ENCODE assay signal across 17 cellular contexts in the genomic region with DNA sequence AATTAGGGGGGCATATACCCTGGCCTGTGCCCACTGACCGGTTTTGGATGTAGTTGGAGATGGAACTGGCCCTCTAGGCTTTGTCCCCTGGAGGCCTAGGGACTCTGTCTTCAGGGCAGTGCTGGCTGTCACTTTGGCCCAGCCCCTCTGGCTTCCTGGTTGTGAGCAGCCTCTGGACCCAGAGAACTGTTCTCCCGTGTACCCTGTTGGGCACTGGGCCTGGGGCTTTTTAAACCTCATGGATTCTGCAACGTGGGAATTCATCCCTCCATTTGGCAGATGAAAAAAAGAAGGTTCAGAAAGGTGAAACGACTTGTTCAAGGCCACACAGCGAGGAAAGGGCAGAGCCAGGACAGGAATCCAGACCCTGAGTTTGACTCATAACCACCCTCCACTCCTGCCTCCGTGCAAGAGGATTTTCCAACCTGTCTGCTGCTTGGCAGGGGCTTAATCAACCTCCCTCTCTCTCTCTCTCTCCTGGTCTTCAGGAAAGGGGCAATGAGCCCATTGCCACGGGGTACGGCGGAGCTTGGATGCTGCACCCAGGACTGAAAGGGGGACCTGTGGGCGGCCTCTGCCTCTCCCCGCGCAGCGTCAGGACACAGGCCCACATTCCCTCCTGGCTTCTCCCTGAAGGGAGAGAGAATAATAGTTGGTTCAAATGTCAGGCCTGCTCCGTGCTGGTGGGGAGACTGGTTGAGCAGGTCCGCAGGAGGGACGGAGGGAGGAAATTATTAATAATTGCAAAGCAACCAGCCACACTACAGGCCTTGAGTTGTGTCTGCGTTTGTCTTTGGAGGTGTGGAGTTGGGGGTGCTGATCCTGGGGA. TPM values are rescaled to one million over a fixed set of nuclear protein-coding genes. Genes with fewer than 3 reads are reported as not detected.
DNase-seq lines count a peak whose midpoint lies in the region; ATAC-seq and TF ChIP-seq lines count a peak whose summit lies in the region.
"Had no signal": no experiment of that assay in that cellular context is flagged by ENCODE, and none has a peak within 500 bp of the region (broad histone marks: within the 10 kb centered on the region; RNA-seq: fewer than 3 reads in every experiment).

No MANE protein-coding gene starts in this region.

- no peak overlapping the region for H3K9ac ChIP-seq in trophoblast cell (ENCODE audit: low read length)

- peak overlapping the region; percentile 86 for H3K18ac ChIP-seq in trophoblast cell (ENCODE audit: low read length)

- no peaks in the 10 kb centered on the region for H3K9me3 ChIP-seq in Caco-2
- H3K9me3 ChIP-seq in trophoblast cell (ENCODE audit: insufficient read depth, low read depth, low read length) = no peaks in the 10 kb centered on the region
- H3K9me3 ChIP-seq: colonic mucosa had no signal

- H2BK12ac ChIP-seq in trophoblast cell (ENCODE audit: low read length) = peak overlapping the region; percentile 87

- no peak for TF ChIP-seq CTCF in Caco-2 (IDR thresholded peaks at IDR 0.05; ENCODE audit: insufficient read depth in 1 of 2, low read depth in 1 of 2, low read length in 1 of 2, severe bottlenecking in 1 of 2, unreplicated experiment in 1 of 2)
- no peak for TF ChIP-seq CTCF in LNCaP clone FGC (IDR thresholded peaks at IDR 0.05; ENCODE audit: control insufficient read depth, extremely low read depth, insufficient read depth)

- DNase-seq in Caco-2 (peak in 1 of 2 experiments; percentile 54), LNCaP clone FGC (ENCODE audit: low read depth) (peak; percentile 13), trophoblast cell (peak; percentile 76 to 83), hippocampal formation (lab: John Stamatoyannopoulos, UW) (no peak), OCI-M2 (lab: John Stamatoyannopoulos, UW; ENCODE audit: unreplicated experiment) (no peak), T-helper 9 cell (no peak)
- DNase-seq: activated CD4-positive, alpha-beta T cell treated with anti-CD3 and anti-CD28 coated beads, Interleukin-2, amount 10 ng/mL, durations not matched to agents 7 days and 5 days; activated naive CD4-positive, alpha-beta T cell treated with anti-CD3 and anti-CD28 coated beads, Interleukin-2, amount 10 ng/mL, durations not matched to agents 7 days and 5 days; colonic mucosa; NCI-H187; OCI-M1; stimulated activated naive CD8-positive, alpha-beta T cell treated with anti-CD3 and anti-CD28 coated beads, Interleukin-15, amount 100 ng/mL, for 72 hours; T1000 had no signal

- no TSS peak for BruUV-seq in Caco-2 (replicated peaks; lab: Mats Ljungman, UMichigan)

- H3K4me3 ChIP-seq in Caco-2 (ENCODE audit: low read depth, low read length) (no peak overlapping the region), LNCaP clone FGC (ENCODE audit: low read depth, low read length) (no peak overlapping the region), trophoblast cell (ENCODE audit: low read depth, low read length) (no peak overlapping the region)
- H3K4me3 ChIP-seq: colonic mucosa, SK-N-MC had no signal

- no peaks in the 10 kb centered on the region for H3K27me3 ChIP-seq in Caco-2 (replicated peaks; ENCODE audit: control insufficient read depth, insufficient read depth, low read length)
- H3K27me3 ChIP-seq in trophoblast cell (ENCODE audit: insufficient read depth, low read length) = no peaks in the 10 kb centered on the region
- H3K27me3 ChIP-seq: colonic mucosa had no signal

- peak overlapping the region; percentile 32 for H3K4me2 ChIP-seq in trophoblast cell (ENCODE audit: low read length)

- H3K14ac ChIP-seq in trophoblast cell (ENCODE audit: low read length) = peak overlapping the region; percentile 83

- CTCF ChIA-PET in Caco-2 (lab: Charles Lee) = interaction anchor here (1.0 kb wide), 1 partner anchor 35 kb away, joined by 3 read pairs; no protein-coding TSS in a partner anchor

- peak overlapping the region; percentile 94 for H2BK120ac ChIP-seq in trophoblast cell (ENCODE audit: insufficient read depth, low read length, poor library complexity)

- POLR2A ChIA-PET in Caco-2 (lab: Charles Lee) = no interaction called here

- no peaks in the 10 kb centered on the region for H3K9me3 Mint-ChIP-seq in Caco-2 (ENCODE audit: unreplicated experiment)
- H3K9me3 Mint-ChIP-seq: activated CD4-positive, alpha-beta T cell treated with anti-CD3 and anti-CD28 coated beads, Interleukin-2, amount 10 ng/mL, durations not matched to agents 7 days and 5 days; activated naive CD4-positive, alpha-beta T cell treated with anti-CD3 and anti-CD28 coated beads, Interleukin-2, amount 10 ng/mL, durations not matched to agents 7 days and 5 days; natural killer cell treated with Interleukin-12 subunit alpha and Interleukin-12 subunit beta and Interleukin-15 and Interleukin-18, amount 100 ng/mL, for 72 hours; stimulated activated naive CD8-positive, alpha-beta T cell treated with anti-CD3 and anti-CD28 coated beads, Interleukin-15, amount 100 ng/mL, for 72 hours had no signal

- peak overlapping the region; percentile 97 for H4K91ac ChIP-seq in trophoblast cell (ENCODE audit: low read depth, low read length)

- peaks cover 20% of the 10 kb centered on the region for H3K4me1 Mint-ChIP-seq in Caco-2 (ENCODE audit: low read depth, unreplicated experiment)
- H3K4me1 Mint-ChIP-seq: activated naive CD4-positive, alpha-beta T cell treated with anti-CD3 and anti-CD28 coated beads, Interleukin-2, amount 10 ng/mL, durations not matched to agents 7 days and 5 days had no signal

- intact Hi-C loops in Caco-2 (cut with micrococcal nuclease; ENCODE audit: unreplicated experiment) = no loop called here

- peak overlapping the region; percentile 91 for H3K27ac ChIP-seq in trophoblast cell (ENCODE audit: low read depth, low read length)
- H3K27ac ChIP-seq: colonic mucosa, SK-N-MC had no signal

- H2AFZ ChIP-seq in trophoblast cell (ENCODE audit: insufficient read depth, low read length, poor library complexity) = peak overlapping the region; percentile 51

- peaks cover 43% of the 10 kb centered on the region for H3K79me1 ChIP-seq in trophoblast cell (ENCODE audit: low read length)

- ATAC-seq in esophagus mucosa = peak; percentile 50
- no peak for ATAC-seq in GM21723 (IDR thresholded peaks at IDR 0.05; ENCODE audit: unreplicated experiment)
- ATAC-seq: natural killer cell treated with Interleukin-12 subunit alpha and Interleukin-12 subunit beta and Interleukin-15 and Interleukin-18, amount 100 ng/mL, for 72 hours; stimulated activated naive CD8-positive, alpha-beta T cell treated with anti-CD3 and anti-CD28 coated beads, Interleukin-15, amount 100 ng/mL, for 72 hours had no signal

- peak overlapping the region; percentile 79 for H4K8ac ChIP-seq in trophoblast cell (ENCODE audit: low read depth, low read length)

- peaks cover 11% of the 10 kb centered on the region for H3K79me2 ChIP-seq in trophoblast cell (ENCODE audit: control insufficient read depth, insufficient read depth, low read length, poor library complexity)

- H2BK5ac ChIP-seq in trophoblast cell (ENCODE audit: low read depth, low read length, poor library complexity) = peak overlapping the region; percentile 90

- H3K23ac ChIP-seq in trophoblast cell (ENCODE audit: low read length) = no peak overlapping the region

- peak overlapping the region; percentile 77 for H3K27ac Mint-ChIP-seq in Caco-2 (ENCODE audit: unreplicated experiment)
- H3K27ac Mint-ChIP-seq: activated CD4-positive, alpha-beta T cell treated with anti-CD3 and anti-CD28 coated beads, Interleukin-2, amount 10 ng/mL, durations not matched to agents 7 days and 5 days; activated naive CD4-positive, alpha-beta T cell treated with anti-CD3 and anti-CD28 coated beads, Interleukin-2, amount 10 ng/mL, durations not matched to agents 7 days and 5 days had no signal

- WGBS in trophoblast cell (ENCODE audit: extremely low coverage, insufficient coverage, insufficient read length) = no CpG with 5 or more reads among the region's 17 CpGs

- no peaks in the 10 kb centered on the region for H3K36me3 Mint-ChIP-seq in Caco-2 (ENCODE audit: insufficient read depth, unreplicated experiment)
- H3K36me3 Mint-ChIP-seq: activated naive CD4-positive, alpha-beta T cell treated with anti-CD3 and anti-CD28 coated beads, Interleukin-2, amount 10 ng/mL, durations not matched to agents 7 days and 5 days; natural killer cell treated with Interleukin-12 subunit alpha and Interleukin-12 subunit beta and Interleukin-15 and Interleukin-18, amount 100 ng/mL, for 72 hours had no signal

- peak overlapping the region; percentile 95 for H2AK5ac ChIP-seq in trophoblast cell (ENCODE audit: low read length)

- H4K12ac ChIP-seq in trophoblast cell (ENCODE audit: low read depth, low read length) = peak overlapping the region; percentile 47

- no peaks in the 10 kb centered on the region for H3K36me3 ChIP-seq in Caco-2 (ENCODE audit: control insufficient read depth, insufficient read depth, low read length)
- no peaks in the 10 kb centered on the region for H3K36me3 ChIP-seq in trophoblast cell (ENCODE audit: control insufficient read depth in 1 of 2, insufficient read depth in 2 of 2, low read length in 2 of 2)
- H3K36me3 ChIP-seq: colonic mucosa had no signal

- H3K27me3 Mint-ChIP-seq in Caco-2 (ENCODE audit: insufficient read depth, unreplicated experiment) = no peaks in the 10 kb centered on the region
- H3K27me3 Mint-ChIP-seq: stimulated activated naive CD8-positive, alpha-beta T cell treated with anti-CD3 and anti-CD28 coated beads, Interleukin-15, amount 100 ng/mL, for 72 hours had no signal

- peak overlapping the region; percentile 28 for H3K4ac ChIP-seq in trophoblast cell (ENCODE audit: low read depth, low read length)

- H3K4me1 ChIP-seq in Caco-2 (peaks cover 14% of the 10 kb centered on the region), trophoblast cell (ENCODE audit: control insufficient read depth in 1 of 2, insufficient read depth in 2 of 2, low read length in 2 of 2) (peaks cover 25 to 27% of the 10 kb centered on the region in 2 experiments)
- H3K4me1 ChIP-seq: colonic mucosa had no signal

- peak overlapping the region; percentile 3 for H3K4me3 Mint-ChIP-seq in Caco-2 (ENCODE audit: unreplicated experiment)
- H3K4me3 Mint-ChIP-seq: activated CD4-positive, alpha-beta T cell treated with anti-CD3 and anti-CD28 coated beads, Interleukin-2, amount 10 ng/mL, durations not matched to agents 7 days and 5 days; activated naive CD4-positive, alpha-beta T cell treated with anti-CD3 and anti-CD28 coated beads, Interleukin-2, amount 10 ng/mL, durations not matched to agents 7 days and 5 days; natural killer cell treated with Interleukin-12 subunit alpha and Interleukin-12 subunit beta and Interleukin-15 and Interleukin-18, amount 100 ng/mL, for 72 hours; stimulated activated naive CD8-positive, alpha-beta T cell treated with anti-CD3 and anti-CD28 coated beads, Interleukin-15, amount 100 ng/mL, for 72 hours had no signal

RNA-seq across cellular contexts. Expression of a gene that starts 56.0 kb away (rescaled TPM):
- total RNA-seq in Caco-2 (2022) (160 and 183 TPM in 2 replicates), esophagus mucosa (59.8 TPM)
- 167 and 177 TPM in 2 replicates for polyA plus RNA-seq in trophoblast cell (2013)

Comparison
In these comparisons a context has a peak if more than half of its experiments do, and no peak if none do; other contexts are left out.
1. DNase-seq: peak in LNCaP clone FGC (single experiment) and trophoblast cell (2 of 2); none in hippocampal formation (0 of 2), OCI-M2 (single experiment) and T-helper 9 cell (single experiment).